Comparison of ENCODE assay signal across 17 cellular contexts in the genomic region with DNA sequence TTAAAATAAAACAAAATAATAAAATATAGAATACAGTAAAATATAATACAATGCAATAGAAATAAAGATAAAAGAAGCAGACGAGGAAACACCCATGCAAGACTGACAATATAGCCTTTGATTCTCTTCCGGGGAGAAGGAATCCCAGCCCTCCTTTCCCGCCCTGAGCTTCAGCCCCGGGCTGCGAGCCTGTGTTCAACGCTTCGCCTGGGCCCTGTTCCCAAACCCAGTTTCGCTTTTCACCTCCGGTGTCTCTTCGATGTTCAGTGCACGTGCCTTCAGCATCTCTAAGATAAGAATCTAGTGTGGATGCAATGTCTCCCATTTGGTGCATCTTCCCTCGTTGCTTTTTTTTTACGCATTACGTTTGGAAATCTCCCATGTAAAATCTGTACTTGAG. TPM values are rescaled to one million over a fixed set of nuclear protein-coding genes. Genes with fewer than 3 reads are reported as not detected.
DNase-seq lines count a peak whose midpoint lies in the region; ATAC-seq and TF ChIP-seq lines count a peak whose summit lies in the region.
"Had no signal": no experiment of that assay in that cellular context is flagged by ENCODE, and none has a peak within 500 bp of the region (broad histone marks: within the 10 kb centered on the region; RNA-seq: fewer than 3 reads in every experiment).

No MANE protein-coding gene starts in this region.

- H3K4me1 Mint-ChIP-seq in H9 (peaks cover 40 to 43% of the 10 kb centered on the region in 2 experiments), chondrocyte (ENCODE audit: low read depth) (peaks cover 41% of the 10 kb centered on the region), neural progenitor cell (peaks cover 42% of the 10 kb centered on the region)

- H3F3A ChIP-seq in neural progenitor cell (ENCODE audit: low read depth): peaks cover 43% of the 10 kb centered on the region

- no peak overlapping the region for H2BK15ac ChIP-seq in H9 (ENCODE audit: low read depth, low read length)

- H2AK5ac ChIP-seq in H9 (ENCODE audit: insufficient read length, low read length): no peak overlapping the region

- H3K4me2 ChIP-seq in H9 (ENCODE audit: insufficient read depth, insufficient read length, low read length) (no peak overlapping the region), neural progenitor cell (peak overlapping the region; percentile 45)

- peaks cover 14 to 22% of the 10 kb centered on the region in 2 experiments for H3K9me3 Mint-ChIP-seq in H9
- H3K9me3 Mint-ChIP-seq in chondrocyte (ENCODE audit: low read depth): no peaks in the 10 kb centered on the region
- H3K9me3 Mint-ChIP-seq in neural progenitor cell: peaks cover 16% of the 10 kb centered on the region

- H4K20me1 ChIP-seq in H9 (ENCODE audit: control insufficient read depth, insufficient read depth, insufficient read length): no peaks in the 10 kb centered on the region
- no peaks in the 10 kb centered on the region for H4K20me1 ChIP-seq in neural progenitor cell (ENCODE audit: low read depth)

- intact Hi-C loops in A673 (cut with micrococcal nuclease; ENCODE audit: unreplicated experiment): no loop called here
- intact Hi-C loops in lower leg skin (cut with DNase I; ENCODE audit: low total_unique reads): no loop called here
- intact Hi-C loops in Right ventricle myocardium superior (cut with DNase I): no loop called here

- ATAC-seq in HG02981 (IDR thresholded peaks at IDR 0.05; ENCODE audit: unreplicated experiment) (no peak), Right ventricle myocardium superior (ENCODE audit: poor library complexity) (no peak)
- ATAC-seq: right lobe of liver had no signal

- H2BK12ac ChIP-seq in H9 (ENCODE audit: insufficient read length, low read depth, low read length): no peak overlapping the region

- H3K36me3 ChIP-seq in A673 (ENCODE audit: insufficient read depth, low read length, poor library complexity, severe bottlenecking): no peaks in the 10 kb centered on the region
- no peaks in the 10 kb centered on the region for H3K36me3 ChIP-seq in neural progenitor cell
- H3K36me3 ChIP-seq: cardiac muscle cell, lower lobe of right lung, right lobe of liver, thyroid gland had no signal

- DNase-seq in A673 (ENCODE audit: low spot score): no peak
- no peak for DNase-seq in H9
- DNase-seq in chondrocyte (ENCODE audit: low spot score): no peak
- no peak for DNase-seq in neural progenitor cell (ENCODE audit: low spot score)
- DNase-seq in lower leg skin (ENCODE audit: low spot score in 2 of 2): no peak
- DNase-seq in Right ventricle myocardium superior: no peak
- DNase-seq in NK-92 treated with Interleukin-12 subunit alpha and Interleukin-12 subunit beta, amount 100 ng/mL, for 24 hours (lab: John Stamatoyannopoulos, UW): no peak
- DNase-seq: activated CD4-positive, alpha-beta T cell treated with anti-CD3 and anti-CD28 coated beads for 1 hour; lower lobe of right lung; NCI-H1105 treated with DMSO at 0.1 percent for 48 hours; right lobe of liver had no signal

- no peak overlapping the region for H3K27ac Mint-ChIP-seq in H9
- H3K27ac Mint-ChIP-seq in chondrocyte (ENCODE audit: unreplicated experiment): peak overlapping the region; percentile 82
- H3K27ac Mint-ChIP-seq in neural progenitor cell: no peak overlapping the region
- H3K27ac Mint-ChIP-seq: endodermal cell had no signal

- no peak overlapping the region for H3T11ph ChIP-seq in H9 (ENCODE audit: low read length)

- CTCF ChIA-PET in A673 (lab: Charles Lee): no interaction called here

- no peak overlapping the region for H2BK120ac ChIP-seq in H9 (ENCODE audit: low read depth, low read length, poor library complexity, severe bottlenecking)

- H3K4me3 Mint-ChIP-seq in H9 (no peak overlapping the region), chondrocyte (ENCODE audit: unreplicated experiment) (peak overlapping the region; percentile 77), neural progenitor cell (no peak overlapping the region)
- H3K4me3 Mint-ChIP-seq: endodermal cell had no signal

- H2AFZ ChIP-seq in H9 (ENCODE audit: low read length): no peak overlapping the region
- no peak overlapping the region for H2AFZ ChIP-seq in neural progenitor cell (replicated peaks)

- H4K91ac ChIP-seq in H9 (ENCODE audit: insufficient read length, low read depth, low read length): no peak overlapping the region

- BruUV-seq in A673 (replicated peaks; lab: Mats Ljungman, UMichigan): no TSS peak

- H3K4me1 ChIP-seq in A673 (ENCODE audit: insufficient read depth, low read length, poor library complexity, severe bottlenecking) (no peaks in the 10 kb centered on the region), H9 (ENCODE audit: insufficient read depth, low read length) (peaks cover 2% of the 10 kb centered on the region), neural progenitor cell (peaks cover 32% of the 10 kb centered on the region)
- H3K4me1 ChIP-seq: lower lobe of right lung, thyroid gland had no signal

- H3K27ac ChIP-seq in A673 (ENCODE audit: low read depth, low read length, poor library complexity, severe bottlenecking): no peak overlapping the region
- no peak overlapping the region for H3K27ac ChIP-seq in H9 (ENCODE audit: insufficient read length, low read depth, low read length)
- no peak overlapping the region for H3K27ac ChIP-seq in neural progenitor cell
- H3K27ac ChIP-seq: cardiac muscle cell, lower lobe of right lung, right lobe of liver, thyroid gland had no signal

- no peak for TF ChIP-seq POLR2A in lower leg skin (IDR thresholded peaks at IDR 0.05)

- no peak for TF ChIP-seq CTCF in A673 (conservative IDR thresholded peaks at IDR 0.05; ENCODE audit: low read depth, low read length)
- TF ChIP-seq CTCF in H9 (conservative IDR thresholded peaks at IDR 0.05): no peak
- TF ChIP-seq CTCF in chondrocyte (IDR thresholded peaks at IDR 0.05): no peak
- TF ChIP-seq CTCF in neural progenitor cell (IDR thresholded peaks at IDR 0.05): no peak
- TF ChIP-seq CTCF in lower leg skin (IDR thresholded peaks at IDR 0.05): no peak

- no CpG with 5 or more reads among the region's 14 CpGs for WGBS in H9 (ENCODE audit: extremely low coverage, insufficient read length, low lambda C conversion rate)
- 40 to 70% methylated on average over 14 of the region's 14 CpGs for WGBS in lower leg skin, 2 donors

- H4K5ac ChIP-seq in H9 (ENCODE audit: insufficient read length, low read depth, low read length): peak overlapping the region; percentile 33

- H3K18ac ChIP-seq in H9 (ENCODE audit: insufficient read length, low read depth, low read length): no peak overlapping the region

- H3K9ac ChIP-seq in H9 (ENCODE audit: extremely low read depth, insufficient read length, low read length) (no peak overlapping the region), neural progenitor cell (no peak overlapping the region)

- no peak overlapping the region for H3K56ac ChIP-seq in H9 (ENCODE audit: insufficient read length, low read depth, low read length)

- peak overlapping the region; percentile 32 for H3K4me3 ChIP-seq in A673 (ENCODE audit: low read depth, low read length, poor library complexity, severe bottlenecking)
- H3K4me3 ChIP-seq in neural progenitor cell: no peak overlapping the region
- H3K4me3 ChIP-seq in lower leg skin (ENCODE audit: low read depth, poor library complexity, severe bottlenecking): no peak overlapping the region
- H3K4me3 ChIP-seq: cardiac muscle cell, lower lobe of right lung, thyroid gland had no signal

- H3K9me3 ChIP-seq in A673 (ENCODE audit: low read depth, low read length, poor library complexity, severe bottlenecking): no peaks in the 10 kb centered on the region
- no peaks in the 10 kb centered on the region for H3K9me3 ChIP-seq in H9 (ENCODE audit: control insufficient read depth, low read depth, low read length)
- H3K9me3 ChIP-seq in neural progenitor cell (ENCODE audit: low read depth): no peaks in the 10 kb centered on the region
- H3K9me3 ChIP-seq: lower lobe of right lung, right lobe of liver, thyroid gland had no signal

- no peak overlapping the region for H3K14ac ChIP-seq in H9 (ENCODE audit: insufficient read depth, low read length)

- H4K8ac ChIP-seq in H9 (replicated peaks; ENCODE audit: insufficient read length, low read depth, low read length): no peak overlapping the region

- H3K36me3 Mint-ChIP-seq in H9 (ENCODE audit: insufficient read depth in 1 of 3, low read depth in 3 of 3): peaks cover 10 to 13% (median 11%) of the 10 kb centered on the region in 3 experiments; a peak in 6 of 7 replicates
- H3K36me3 Mint-ChIP-seq in chondrocyte (ENCODE audit: low read depth): no peaks in the 10 kb centered on the region
- H3K36me3 Mint-ChIP-seq in neural progenitor cell: no peaks in the 10 kb centered on the region

- H3K79me2 ChIP-seq in H9 (ENCODE audit: insufficient read depth, low read length): no peaks in the 10 kb centered on the region
- H3K79me2 ChIP-seq in neural progenitor cell (ENCODE audit: low read depth): no peaks in the 10 kb centered on the region

- no peak overlapping the region for H2BK20ac ChIP-seq in H9 (ENCODE audit: low read depth, low read length, poor library complexity, severe bottlenecking)

- H2BK5ac ChIP-seq in H9 (ENCODE audit: insufficient read length, low read length): no peak overlapping the region

- H3K27me3 ChIP-seq in A673 (replicated peaks; ENCODE audit: insufficient read depth, low read depth, low read length, poor library complexity) (peaks cover 37% of the 10 kb centered on the region), H9 (ENCODE audit: insufficient read depth, low read length) (no peaks in the 10 kb centered on the region), neural progenitor cell (no peaks in the 10 kb centered on the region)
- H3K27me3 ChIP-seq: cardiac muscle cell, right lobe of liver, thyroid gland had no signal

- H3K4ac ChIP-seq in H9 (ENCODE audit: low read depth, low read length): no peak overlapping the region

- H3K27me3 Mint-ChIP-seq in H9 (ENCODE audit: low read depth) (peaks cover 3% of the 10 kb centered on the region; the same call in 1 of the 2 replicates), chondrocyte (ENCODE audit: low read depth) (no peaks in the 10 kb centered on the region), neural progenitor cell (ENCODE audit: insufficient read depth, low read depth) (peaks cover 5% of the 10 kb centered on the region)

- POLR2A ChIA-PET in A673 (lab: Charles Lee; ENCODE audit: low non-redundant PET): no interaction called here

- no peak overlapping the region for H3K23ac ChIP-seq in H9 (ENCODE audit: insufficient read length, low read depth, low read length)

- H3K23me2 ChIP-seq in H9 (ENCODE audit: insufficient read length, low read depth, low read length, poor library complexity, severe bottlenecking): no peaks in the 10 kb centered on the region

- H3K79me1 ChIP-seq in H9 (ENCODE audit: insufficient read depth, low read depth, low read length, poor library complexity, severe bottlenecking): no peaks in the 10 kb centered on the region

RNA-seq across cellular contexts. Expression of gene ARSD, which starts 38.4 kb away (rescaled TPM):
- total RNA-seq in A673 (2021) (1.2 and 1.6 TPM in 2 replicates), H9 (2021) (9.5 and 10.3 TPM in 2 replicates), chondrocyte (27.4 to 36.4 TPM (median 35.3 TPM) in 3 replicates), neural progenitor cell (ENCODE audit: low replicate concordance) (4.3 and 6.2 TPM in 2 replicates), lower leg skin (10 to 100 TPM in 3 of 4 donors, 1 to 10 TPM in 1; 8.9 to 17.3 (median 15.7) TPM), Right ventricle myocardium superior (5.4 TPM)

RNA-seq across cellular contexts. Expression of gene ARSH, which starts 38.8 kb away (rescaled TPM):
- total RNA-seq in A673 (2021) (not detected in 2 replicates), H9 (2021) (not detected in 2 replicates), chondrocyte (0.36 to 0.85 TPM in 2 of 3 replicates, not detected in the other), neural progenitor cell (ENCODE audit: low replicate concordance) (not detected in 2 replicates), lower leg skin (under 1 TPM in 1 of 4 donors, not detected in 3; 0.39 TPM), Right ventricle myocardium superior (not detected)
- total RNA-seq: cardiac muscle cell; endodermal cell; frontal cortex; lower lobe of right lung; right lobe of liver; T-helper 2 cell treated with Interferon-gamma antibody and Interleukin-4, amounts not matched to agents 100 ng/mL and 5 ng/mL, for 36 hours had no signal
